ENCODE assay signal across 20 cellular contexts in genomic region chr3:20125289-20125688, GRCh38.
"Had no signal": no experiment of that assay in that cellular context is flagged by ENCODE, and none has a peak within 500 bp of the region (broad histone marks: within the 10 kb centered on the region; RNA-seq: fewer than 3 reads in every experiment).

No MANE protein-coding gene starts in this region.

- H3K4me3 Mint-ChIP-seq: activated CD4-positive, alpha-beta memory T cell treated with anti-CD3 and anti-CD28 coated beads for 36 hours; activated CD8-positive, alpha-beta memory T cell treated with anti-CD3 and anti-CD28 coated beads, Interleukin-2, amount 10 ng/mL, durations not matched to agents 7 days and 5 days; brain; central memory CD8-positive, alpha-beta T cell; neural crest cell had no signal

- H3K4me1 ChIP-seq: esophagus squamous epithelium, transverse colon had no signal

- H3K9me3 Mint-ChIP-seq: activated CD4-positive, alpha-beta memory T cell treated with anti-CD3 and anti-CD28 coated beads for 36 hours; activated naive CD4-positive, alpha-beta T cell treated with anti-CD3 and anti-CD28 coated beads, Interleukin-2, amount 50 U/mL, for 72 hours; brain; central memory CD8-positive, alpha-beta T cell had no signal

- H3K27ac ChIP-seq: coronary artery, esophagus squamous epithelium, ovary, transverse colon had no signal

- H3K4me1 Mint-ChIP-seq: central memory CD8-positive, alpha-beta T cell; neural crest cell had no signal

- H3K27ac Mint-ChIP-seq: activated CD4-positive, alpha-beta memory T cell treated with anti-CD3 and anti-CD28 coated beads for 36 hours; brain had no signal

- H3K36me3 ChIP-seq: ovary had no signal

- ATAC-seq: activated CD8-positive, alpha-beta memory T cell treated with anti-CD3 and anti-CD28 coated beads, Interleukin-2, amount 10 ng/mL, durations not matched to agents 7 days and 5 days; activated naive CD4-positive, alpha-beta T cell treated with anti-CD3 and anti-CD28 coated beads, Interleukin-2, amount 50 U/mL, for 72 hours; left ventricle myocardium superior had no signal

- H3K9me3 ChIP-seq: esophagus squamous epithelium, ovary, transverse colon had no signal

- H3K27me3 Mint-ChIP-seq: activated CD4-positive, alpha-beta memory T cell treated with anti-CD3 and anti-CD28 coated beads for 36 hours; activated CD8-positive, alpha-beta memory T cell treated with anti-CD3 and anti-CD28 coated beads, Interleukin-2, amount 10 ng/mL, durations not matched to agents 7 days and 5 days; brain; central memory CD8-positive, alpha-beta T cell had no signal

- H3K27me3 ChIP-seq: esophagus squamous epithelium, ovary, transverse colon had no signal

- DNase-seq: activated CD4-positive, alpha-beta memory T cell treated with anti-CD3 and anti-CD28 coated beads for 36 hours; activated CD4-positive, alpha-beta T cell treated with anti-CD3 and anti-CD28 coated beads for 1 hour; activated CD8-positive, alpha-beta memory T cell treated with anti-CD3 and anti-CD28 coated beads, Interleukin-2, amount 10 ng/mL, durations not matched to agents 7 days and 5 days; activated effector memory CD4-positive, alpha-beta T cell treated with Interleukin-2 at 50 U/mL for 16 hours; activated T-cell treated with anti-CD3 and anti-CD28 coated beads, Interleukin-2, amount 50 U/mL, for 1 hour; effector CD8-positive, alpha-beta T cell; esophagus squamous epithelium; glutamatergic neuron; left ventricle myocardium superior; mesenchymal stem cell; ovary; stimulated activated CD4-positive, alpha-beta T cell treated with anti-CD3 and anti-CD28 coated beads, Interleukin-12 subunit alpha, Interleukin-12 subunit beta, amount 100 ng/mL, for 4 hours; stimulated activated naive CD4-positive, alpha-beta T cell treated with Interleukin-2 at 50 U/mL for 16 hours; T1000 had no signal

- H3K4me3 ChIP-seq: coronary artery, esophagus squamous epithelium, ovary, transverse colon had no signal
